In the genomic region with DNA sequence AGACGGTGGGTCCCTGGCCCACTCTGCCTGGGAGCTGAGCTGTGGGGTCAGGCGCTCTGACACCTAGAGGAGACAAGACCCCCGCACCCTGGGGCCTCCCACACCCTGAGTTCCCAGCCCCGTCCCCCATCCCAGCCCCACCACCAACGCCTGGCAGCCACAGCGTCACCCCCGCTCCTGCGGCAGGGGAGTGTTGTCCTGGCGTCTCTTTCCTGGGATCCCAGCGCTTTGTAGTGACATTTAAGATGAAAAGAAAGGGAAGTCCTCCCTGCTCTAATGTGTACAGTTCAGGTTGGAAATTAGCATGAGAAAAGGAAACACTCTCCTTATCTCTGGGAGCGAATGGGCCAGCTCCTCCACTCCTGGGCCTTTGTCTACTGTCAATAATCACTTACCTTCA, we compare ENCODE assay signal across 19 cellular contexts.
DNase-seq lines count a peak whose midpoint lies in the region; TF ChIP-seq lines count a peak whose summit lies in the region.
"Had no signal": no experiment of that assay in that cellular context is flagged by ENCODE, and none has a peak within 500 bp of the region (broad histone marks: within the 10 kb centered on the region; RNA-seq: fewer than 3 reads in every experiment).

No MANE protein-coding gene starts in this region.

- no peak overlapping the region for H3K9ac ChIP-seq in HUES48 (ENCODE audit: low read depth, low read length)
- no peak overlapping the region for H3K9ac ChIP-seq in SK-N-MC (ENCODE audit: insufficient read length)
- H3K9ac ChIP-seq in iPS-15b (ENCODE audit: low read depth, low read length): no peak overlapping the region

- peak overlapping the region; percentile 51 for H3K27ac ChIP-seq in HUES48 (ENCODE audit: low read depth, low read length)
- H3K27ac ChIP-seq in SK-N-MC: 0 out of 2 replicates have a peak overlapping the region, but pooled peaks have one; percentile 36
- H3K27ac ChIP-seq: tibial artery had no signal

- no peak for TF ChIP-seq CTCF in GM13976 (IDR thresholded peaks at IDR 0.05; ENCODE audit: borderline replicate concordance, control extremely low read depth, extremely low read depth, insufficient read depth, missing control alignments)

- H3K4me1 ChIP-seq in HUES48 (ENCODE audit: control insufficient read depth, insufficient read depth, low read length) (peaks cover 15% of the 10 kb centered on the region), iPS-15b (ENCODE audit: control insufficient read depth, insufficient read depth, low read length) (peaks cover 7% of the 10 kb centered on the region)

- intact Hi-C loops in posterior vena cava (cut with DNase I): no loop called here

- H3K27me3 ChIP-seq in HUES48 (ENCODE audit: control insufficient read depth, insufficient read depth, low read length) (0 out of 2 replicates have a peak, but pooled peaks cover under 1% of the 10 kb centered on the region), iPS-15b (ENCODE audit: control insufficient read depth, insufficient read depth, low read length) (no peaks in the 10 kb centered on the region)
- H3K27me3 ChIP-seq: MG63 had no signal

- DNase-seq in SK-N-MC (ENCODE audit: low read depth, low spot score) (no peak), posterior vena cava (ENCODE audit: low spot score) (peak; percentile 58), CD1c-positive myeloid dendritic cell (ENCODE audit: extremely low spot score) (no peak), GM13976 (ENCODE audit: low spot score) (no peak), T1000 (lab: John Stamatoyannopoulos, UW) (no peak)
- DNase-seq: activated CD4-positive, alpha-beta T cell treated with anti-CD3 and anti-CD28 coated beads for 48 hours; activated naive CD4-positive, alpha-beta T cell treated with anti-CD3 and anti-CD28 coated beads, Interleukin-2, amount 10 ng/mL, durations not matched to agents 7 days and 5 days; activated T-cell treated with anti-CD3 and anti-CD28 coated beads, Interleukin-2, amount 50 U/mL, for 48 hours; amygdala; DMS79; MG63; NCI-H1417; NCI-H510A treated with DMSO at 0.1 percent for 48 hours; SHP77; stimulated activated CD4-positive, alpha-beta T cell treated with anti-CD3 and anti-CD28 coated beads, Interleukin-4, amount 100 ng/mL, for 24 hours; T-cell; tibial artery had no signal

- H3K36me3 ChIP-seq in HUES48 (ENCODE audit: control insufficient read depth, insufficient read depth, low read length) (no peaks in the 10 kb centered on the region), SK-N-MC (ENCODE audit: insufficient read depth, low read length) (no peaks in the 10 kb centered on the region), iPS-15b (ENCODE audit: control insufficient read depth, insufficient read depth, low read length) (no peaks in the 10 kb centered on the region)
- H3K36me3 ChIP-seq: MG63, tibial artery had no signal

- H3K4me3 ChIP-seq in HUES48 (ENCODE audit: low read depth, low read length) (no peak overlapping the region), SK-N-MC (no peak overlapping the region), iPS-15b (ENCODE audit: low read depth, low read length) (peak overlapping the region; percentile 26)
- H3K4me3 ChIP-seq: MG63, tibial artery had no signal

- in situ Hi-C loops in GM13976 (cut with MboI; ENCODE audit: low sequenced_read_pairs, unreplicated experiment): no loop called here

- H3K9me3 ChIP-seq in HUES48 (ENCODE audit: control insufficient read depth, insufficient read depth, low read length) (no peaks in the 10 kb centered on the region), SK-N-MC (ENCODE audit: low read depth, low read length) (no peaks in the 10 kb centered on the region), iPS-15b (ENCODE audit: control insufficient read depth, insufficient read depth, low read length) (no peaks in the 10 kb centered on the region)
- H3K9me3 ChIP-seq: MG63, tibial artery had no signal
